Comparison of ENCODE assay signal across 7 cellular contexts in genomic region chr2:98185801-98186200, GRCh38.
"Had no signal": no experiment of that assay in that cellular context is flagged by ENCODE, and none has a peak within 500 bp of the region (broad histone marks: within the 10 kb centered on the region; RNA-seq: fewer than 3 reads in every experiment).

No MANE protein-coding gene starts in this region.

- DNase-seq: GM23248, GOT3, H7, H9, HCEC 1CT, HFFc6 had no signal

- H3K9me3 Mint-ChIP-seq: GM23338, H9, HFFc6 had no signal

- H3K4me3 Mint-ChIP-seq: GM23338, H9, HFFc6 had no signal

- H3K27ac Mint-ChIP-seq: GM23338, H9, HFFc6 had no signal

- H3K4me1 Mint-ChIP-seq: GM23338, H9 had no signal
